Comparison of ENCODE assay signal across 1 cellular context in the genomic region with DNA sequence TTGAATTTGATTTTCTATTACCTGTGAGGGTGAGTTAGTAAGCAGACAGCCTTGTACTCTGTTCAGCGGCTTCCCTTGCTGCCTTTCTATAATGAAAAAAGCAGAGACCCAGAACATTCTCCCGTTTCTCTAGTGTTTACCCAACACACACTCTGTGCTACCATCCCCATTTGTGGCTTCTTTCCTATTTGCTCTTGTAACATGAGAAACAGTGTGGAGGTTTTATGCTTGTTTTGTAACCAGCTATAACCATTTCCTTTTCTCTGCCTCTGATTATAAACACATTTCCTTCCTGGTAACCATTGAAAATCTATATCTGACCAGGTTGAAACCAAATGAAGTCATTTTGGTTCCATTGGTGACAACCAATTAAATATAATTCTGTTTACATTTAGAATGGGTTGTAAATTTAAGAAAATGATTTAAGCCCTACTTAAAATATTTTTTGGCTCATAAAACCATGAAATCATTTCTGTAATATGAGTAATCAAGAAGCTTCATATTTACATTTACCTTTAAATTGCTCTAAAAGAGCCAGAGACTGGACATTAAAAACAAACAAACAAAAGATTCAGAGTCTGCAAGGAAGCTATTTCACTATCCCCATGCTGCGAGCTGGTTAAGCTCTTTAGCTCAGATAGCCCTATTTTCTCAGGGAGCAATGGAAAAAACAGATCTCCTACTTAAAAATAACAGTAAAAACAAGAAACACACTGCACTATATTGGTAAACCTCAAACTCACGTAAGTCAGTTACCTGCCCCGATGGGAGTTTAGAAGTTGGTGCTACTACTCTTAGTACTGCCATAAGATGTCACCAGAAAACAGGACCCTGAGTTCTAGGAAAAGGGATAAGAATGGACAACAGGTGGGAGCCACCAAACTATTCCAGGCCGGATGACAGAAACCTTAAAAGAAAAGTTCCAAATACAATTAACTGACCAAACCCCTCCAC.
TF ChIP-seq lines count a peak whose summit lies in the region.

No MANE protein-coding gene starts in this region.

TF ChIP-seq in GM12878, 131 proteins besides CTCF, POLR2A, EP300 and RAD21 (continued from another document and continues in another):
- TF ChIP-seq, protein P1, sequence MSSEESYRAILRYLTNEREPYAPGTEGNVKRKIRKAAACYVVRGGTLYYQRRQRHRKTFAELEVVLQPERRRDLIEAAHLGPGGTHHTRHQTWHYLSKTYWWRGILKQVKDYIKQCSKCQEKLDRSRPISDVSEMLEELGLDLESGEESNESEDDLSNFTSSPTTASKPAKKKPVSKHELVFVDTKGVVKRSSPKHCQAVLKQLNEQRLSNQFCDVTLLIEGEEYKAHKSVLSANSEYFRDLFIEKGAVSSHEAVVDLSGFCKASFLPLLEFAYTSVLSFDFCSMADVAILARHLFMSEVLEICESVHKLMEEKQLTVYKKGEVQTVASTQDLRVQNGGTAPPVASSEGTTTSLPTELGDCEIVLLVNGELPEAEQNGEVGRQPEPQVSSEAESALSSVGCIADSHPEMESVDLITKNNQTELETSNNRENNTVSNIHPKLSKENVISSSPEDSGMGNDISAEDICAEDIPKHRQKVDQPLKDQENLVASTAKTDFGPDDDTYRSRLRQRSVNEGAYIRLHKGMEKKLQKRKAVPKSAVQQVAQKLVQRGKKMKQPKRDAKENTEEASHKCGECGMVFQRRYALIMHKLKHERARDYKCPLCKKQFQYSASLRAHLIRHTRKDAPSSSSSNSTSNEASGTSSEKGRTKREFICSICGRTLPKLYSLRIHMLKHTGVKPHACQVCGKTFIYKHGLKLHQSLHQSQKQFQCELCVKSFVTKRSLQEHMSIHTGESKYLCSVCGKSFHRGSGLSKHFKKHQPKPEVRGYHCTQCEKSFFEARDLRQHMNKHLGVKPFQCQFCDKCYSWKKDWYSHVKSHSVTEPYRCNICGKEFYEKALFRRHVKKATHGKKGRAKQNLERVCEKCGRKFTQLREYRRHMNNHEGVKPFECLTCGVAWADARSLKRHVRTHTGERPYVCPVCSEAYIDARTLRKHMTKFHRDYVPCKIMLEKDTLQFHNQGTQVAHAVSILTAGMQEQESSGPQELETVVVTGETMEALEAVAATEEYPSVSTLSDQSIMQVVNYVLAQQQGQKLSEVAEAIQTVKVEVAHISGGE (CRISPR knock-in tag; IDR thresholded peaks at IDR 0.05): no peak
- no peak for TF ChIP-seq IRF4 (IDR thresholded peaks at IDR 0.05; ENCODE audit: low read depth, low read length)
- TF ChIP-seq, protein P2, sequence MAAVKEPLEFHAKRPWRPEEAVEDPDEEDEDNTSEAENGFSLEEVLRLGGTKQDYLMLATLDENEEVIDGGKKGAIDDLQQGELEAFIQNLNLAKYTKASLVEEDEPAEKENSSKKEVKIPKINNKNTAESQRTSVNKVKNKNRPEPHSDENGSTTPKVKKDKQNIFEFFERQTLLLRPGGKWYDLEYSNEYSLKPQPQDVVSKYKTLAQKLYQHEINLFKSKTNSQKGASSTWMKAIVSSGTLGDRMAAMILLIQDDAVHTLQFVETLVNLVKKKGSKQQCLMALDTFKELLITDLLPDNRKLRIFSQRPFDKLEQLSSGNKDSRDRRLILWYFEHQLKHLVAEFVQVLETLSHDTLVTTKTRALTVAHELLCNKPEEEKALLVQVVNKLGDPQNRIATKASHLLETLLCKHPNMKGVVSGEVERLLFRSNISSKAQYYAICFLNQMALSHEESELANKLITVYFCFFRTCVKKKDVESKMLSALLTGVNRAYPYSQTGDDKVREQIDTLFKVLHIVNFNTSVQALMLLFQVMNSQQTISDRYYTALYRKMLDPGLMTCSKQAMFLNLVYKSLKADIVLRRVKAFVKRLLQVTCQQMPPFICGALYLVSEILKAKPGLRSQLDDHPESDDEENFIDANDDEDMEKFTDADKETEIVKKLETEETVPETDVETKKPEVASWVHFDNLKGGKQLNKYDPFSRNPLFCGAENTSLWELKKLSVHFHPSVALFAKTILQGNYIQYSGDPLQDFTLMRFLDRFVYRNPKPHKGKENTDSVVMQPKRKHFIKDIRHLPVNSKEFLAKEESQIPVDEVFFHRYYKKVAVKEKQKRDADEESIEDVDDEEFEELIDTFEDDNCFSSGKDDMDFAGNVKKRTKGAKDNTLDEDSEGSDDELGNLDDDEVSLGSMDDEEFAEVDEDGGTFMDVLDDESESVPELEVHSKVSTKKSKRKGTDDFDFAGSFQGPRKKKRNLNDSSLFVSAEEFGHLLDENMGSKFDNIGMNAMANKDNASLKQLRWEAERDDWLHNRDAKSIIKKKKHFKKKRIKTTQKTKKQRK (IDR thresholded peaks at IDR 0.05; ENCODE audit: low read depth, low read length): no peak
- peak; percentile 72; the same call in 1 of the 2 replicates for TF ChIP-seq MEF2A (IDR thresholded peaks at IDR 0.05; ENCODE audit: insufficient read depth, low read depth, low read length)
- no peak for TF ChIP-seq CBX5 (IDR thresholded peaks at IDR 0.05; ENCODE audit: low read depth)
- TF ChIP-seq, protein P3, sequence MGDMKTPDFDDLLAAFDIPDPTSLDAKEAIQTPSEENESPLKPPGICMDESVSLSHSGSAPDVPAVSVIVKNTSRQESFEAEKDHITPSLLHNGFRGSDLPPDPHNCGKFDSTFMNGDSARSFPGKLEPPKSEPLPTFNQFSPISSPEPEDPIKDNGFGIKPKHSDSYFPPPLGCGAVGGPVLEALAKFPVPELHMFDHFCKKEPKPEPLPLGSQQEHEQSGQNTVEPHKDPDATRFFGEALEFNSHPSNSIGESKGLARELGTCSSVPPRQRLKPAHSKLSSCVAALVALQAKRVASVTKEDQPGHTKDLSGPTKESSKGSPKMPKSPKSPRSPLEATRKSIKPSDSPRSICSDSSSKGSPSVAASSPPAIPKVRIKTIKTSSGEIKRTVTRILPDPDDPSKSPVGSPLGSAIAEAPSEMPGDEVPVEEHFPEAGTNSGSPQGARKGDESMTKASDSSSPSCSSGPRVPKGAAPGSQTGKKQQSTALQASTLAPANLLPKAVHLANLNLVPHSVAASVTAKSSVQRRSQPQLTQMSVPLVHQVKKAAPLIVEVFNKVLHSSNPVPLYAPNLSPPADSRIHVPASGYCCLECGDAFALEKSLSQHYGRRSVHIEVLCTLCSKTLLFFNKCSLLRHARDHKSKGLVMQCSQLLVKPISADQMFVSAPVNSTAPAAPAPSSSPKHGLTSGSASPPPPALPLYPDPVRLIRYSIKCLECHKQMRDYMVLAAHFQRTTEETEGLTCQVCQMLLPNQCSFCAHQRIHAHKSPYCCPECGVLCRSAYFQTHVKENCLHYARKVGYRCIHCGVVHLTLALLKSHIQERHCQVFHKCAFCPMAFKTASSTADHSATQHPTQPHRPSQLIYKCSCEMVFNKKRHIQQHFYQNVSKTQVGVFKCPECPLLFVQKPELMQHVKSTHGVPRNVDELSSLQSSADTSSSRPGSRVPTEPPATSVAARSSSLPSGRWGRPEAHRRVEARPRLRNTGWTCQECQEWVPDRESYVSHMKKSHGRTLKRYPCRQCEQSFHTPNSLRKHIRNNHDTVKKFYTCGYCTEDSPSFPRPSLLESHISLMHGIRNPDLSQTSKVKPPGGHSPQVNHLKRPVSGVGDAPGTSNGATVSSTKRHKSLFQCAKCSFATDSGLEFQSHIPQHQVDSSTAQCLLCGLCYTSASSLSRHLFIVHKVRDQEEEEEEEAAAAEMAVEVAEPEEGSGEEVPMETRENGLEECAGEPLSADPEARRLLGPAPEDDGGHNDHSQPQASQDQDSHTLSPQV (IDR thresholded peaks at IDR 0.05): no peak
- TF ChIP-seq IRF5 (IDR thresholded peaks at IDR 0.05; ENCODE audit: borderline replicate concordance): no peak
- TF ChIP-seq SP1 (IDR thresholded peaks at IDR 0.05; ENCODE audit: low read depth, low read length): no peak
- peak; percentile 23; the same call in 1 of the 2 replicates for TF ChIP-seq EED (IDR thresholded peaks at IDR 0.05; ENCODE audit: low read depth)
- TF ChIP-seq BHLHE40 (IDR thresholded peaks at IDR 0.05; ENCODE audit: borderline replicate concordance in 1 of 2, low read depth in 2 of 2, low read length in 1 of 2): 0 out of 4 replicates have a peak, but pooled peaks of 1 of the 2 experiments have one; percentile 25
- no peak for TF ChIP-seq MYB (IDR thresholded peaks at IDR 0.05; ENCODE audit: borderline replicate concordance, low read depth, low read length)
- no peak for TF ChIP-seq ZBTB4 (CRISPR knock-in tag; IDR thresholded peaks at IDR 0.05)
- TF ChIP-seq ATF2 (IDR thresholded peaks at IDR 0.05; ENCODE audit: low read length): peak; percentile 59
- TF ChIP-seq NKRF (conservative IDR thresholded peaks at IDR 0.05): no peak
- no peak for TF ChIP-seq TBL1XR1 (IDR thresholded peaks at IDR 0.05; ENCODE audit: low read depth, low read length)
- TF ChIP-seq CHD4 (IDR thresholded peaks at IDR 0.05): no peak
- TF ChIP-seq ZNF384 (IDR thresholded peaks at IDR 0.05; ENCODE audit: borderline replicate concordance, low read depth, low read length): no peak
- no peak for TF ChIP-seq CHD1 (IDR thresholded peaks at IDR 0.05; ENCODE audit: low read depth, low read length)
- TF ChIP-seq ZSCAN29 (IDR thresholded peaks at IDR 0.05): no peak
- TF ChIP-seq IKZF2 (IDR thresholded peaks at IDR 0.05): no peak
- no peak for TF ChIP-seq BRCA1 (IDR thresholded peaks at IDR 0.05; ENCODE audit: low read depth, low read length)
- TF ChIP-seq PAX8 (IDR thresholded peaks at IDR 0.05): no peak
- TF ChIP-seq USF1 (IDR thresholded peaks at IDR 0.05; ENCODE audit: borderline replicate concordance, extremely low read length, insufficient read depth, low read depth, low read length): no peak
- TF ChIP-seq MYC (IDR thresholded peaks at IDR 0.05; ENCODE audit: insufficient read depth, insufficient read length, insufficient replicate concordance, low read length, severe bottlenecking): no peak
- no peak for TF ChIP-seq ZNF217 (IDR thresholded peaks at IDR 0.05)
- TF ChIP-seq SMAD5 (IDR thresholded peaks at IDR 0.05; ENCODE audit: low read depth): no peak
- no peak for TF ChIP-seq SUZ12 (IDR thresholded peaks at IDR 0.05; ENCODE audit: unreplicated experiment)
- no peak for TF ChIP-seq PML (IDR thresholded peaks at IDR 0.05; ENCODE audit: low read length)
- TF ChIP-seq EZH2 (IDR thresholded peaks at IDR 0.05; ENCODE audit: borderline replicate concordance, control insufficient read depth, low read depth, low read length): no peak
